In genomic region chr3:138329127-138329983, GRCh38 we compare ENCODE assay signal across 8 cellular contexts. TPM values are rescaled to one million over a fixed set of nuclear protein-coding genes. Genes with fewer than 3 reads are reported as not detected.
DNase-seq lines count a peak whose midpoint lies in the region; ATAC-seq and TF ChIP-seq lines count a peak whose summit lies in the region.

A gene with protein sequence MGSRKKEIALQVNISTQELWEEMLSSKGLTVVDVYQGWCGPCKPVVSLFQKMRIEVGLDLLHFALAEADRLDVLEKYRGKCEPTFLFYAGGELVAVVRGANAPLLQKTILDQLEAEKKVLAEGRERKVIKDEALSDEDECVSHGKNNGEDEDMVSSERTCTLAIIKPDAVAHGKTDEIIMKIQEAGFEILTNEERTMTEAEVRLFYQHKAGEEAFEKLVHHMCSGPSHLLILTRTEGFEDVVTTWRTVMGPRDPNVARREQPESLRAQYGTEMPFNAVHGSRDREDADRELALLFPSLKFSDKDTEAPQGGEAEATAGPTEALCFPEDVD (minus strand): TSS chr3:138329851. CDS start chr3:138329335, 516 bp downstream.

- H3K9me2 ChIP-seq in OCI-LY7 (ENCODE audit: insufficient read depth, low read length): no peaks in the 10 kb centered on the region

- H4K91ac ChIP-seq in IMR-90 (ENCODE audit: insufficient read depth, low read depth, low read length): no peak within 1 kb of the TSS

- no peak within 1 kb of the TSS for H2BK120ac ChIP-seq in IMR-90 (ENCODE audit: low read depth, low read length)

- H3K4me1 ChIP-seq in IMR-90 (ENCODE audit: control insufficient read depth, insufficient read depth, low read length): no peaks in the 10 kb centered on the region
- H3K4me1 ChIP-seq in OCI-LY7 (ENCODE audit: insufficient read depth, low read length, poor library complexity, severe bottlenecking): peaks cover 18% of the 10 kb centered on the region
- H3K4me1 ChIP-seq in mucosa of descending colon (ENCODE audit: low read depth): no peaks in the 10 kb centered on the region

- no TSS peak for BruUV-seq in IMR-90 (replicated peaks; lab: Mats Ljungman, UMichigan)
- no TSS peak for BruUV-seq in OCI-LY7 (replicated peaks; lab: Mats Ljungman, UMichigan)

- peak; percentile 36 for TF ChIP-seq RAD21 in IMR-90 (IDR thresholded peaks at IDR 0.05; ENCODE audit: low read length)

- CTCF ChIA-PET in IMR-90 (lab: Yijun Ruan, JAX): interaction anchor here (1.0 to 1.9 kb wide), 2 partner anchors 18 to 58 kb away, joined by 3 to 5 read pairs; partner anchors contain the start of gene MRAS
- CTCF ChIA-PET in OCI-LY7 (lab: Charles Lee; ENCODE audit: unreplicated experiment): no interaction called here

- ATAC-seq in GM21515 (IDR thresholded peaks at IDR 0.05; ENCODE audit: unreplicated experiment) (peak; percentile 72), IMR-90 (ENCODE audit: low read depth) (peak; percentile 97), mucosa of descending colon (peak; percentile 95)

- H2AK9ac ChIP-seq in IMR-90 (replicated peaks; ENCODE audit: low read depth, low read length, poor library complexity): no peak within 1 kb of the TSS

- H3K4ac ChIP-seq in IMR-90 (ENCODE audit: low read depth, low read length): no peak within 1 kb of the TSS

- no peak within 1 kb of the TSS for H2BK20ac ChIP-seq in IMR-90 (ENCODE audit: low read depth, low read length)

- peak within 1 kb of the TSS; percentile 11; the same call in 1 of the 2 replicates for H3K23ac ChIP-seq in IMR-90 (ENCODE audit: low read depth, low read length)

- H2AFZ ChIP-seq in IMR-90 (replicated peaks; ENCODE audit: low read length, poor library complexity) (peak within 1 kb of the TSS; percentile 92), OCI-LY7 (ENCODE audit: low read length) (peak within 1 kb of the TSS; percentile 98)

- no peak within 1 kb of the TSS for H3K18ac ChIP-seq in IMR-90 (ENCODE audit: low read depth, low read length)

- H4K5ac ChIP-seq in IMR-90 (ENCODE audit: low read depth, low read length): no peak within 1 kb of the TSS

- no peaks in the 10 kb centered on the region for H4K20me1 ChIP-seq in IMR-90 (ENCODE audit: insufficient read depth, low read length)
- H4K20me1 ChIP-seq in OCI-LY7 (ENCODE audit: insufficient read depth, low read length): no peaks in the 10 kb centered on the region

- TF ChIP-seq POLR2A in IMR-90 (IDR thresholded peaks at IDR 0.05; ENCODE audit: low read depth, low read length) (no peak), erythroblast (IDR thresholded peaks at IDR 0.05; ENCODE audit: low read length) (no peak)

- H2BK5ac ChIP-seq in IMR-90 (ENCODE audit: low read depth, low read length, poor library complexity, severe bottlenecking): no peak within 1 kb of the TSS

- dilution Hi-C loops in IMR-90 (cut with HindIII; ENCODE audit: low sequenced_read_pairs, unreplicated experiment): no loop called here

- in situ Hi-C loops in IMR-90 (cut with MboI; ENCODE audit: low sequenced_read_pairs): no loop called here

- TF ChIP-seq CTCF in IMR-90 (conservative IDR thresholded peaks at IDR 0.05; ENCODE audit: low read depth, low read length) (peak; percentile 50), OCI-LY7 (conservative IDR thresholded peaks at IDR 0.05; ENCODE audit: low read length) (peak; percentile 87), mucosa of descending colon (IDR thresholded peaks at IDR 0.05) (peak; percentile 53)

- H3K27ac ChIP-seq in IMR-90 (ENCODE audit: insufficient read depth, low read length) (no peak within 1 kb of the TSS), OCI-LY7 (ENCODE audit: low read depth, low read length, poor library complexity, severe bottlenecking) (no peak within 1 kb of the TSS)

- POLR2A ChIA-PET in IMR-90 (lab: Charles Lee; ENCODE audit: unreplicated experiment) (no interaction called here), OCI-LY7 (lab: Charles Lee) (interaction anchor here (0.6 to 1.4 kb wide), 2 partner anchors 9 to 137 kb away, joined by 4 read pairs; no protein-coding TSS in a partner anchor)

- no peaks in the 10 kb centered on the region for H3K9me3 ChIP-seq in IMR-90 (ENCODE audit: control insufficient read depth, insufficient read depth, low read length)
- no peaks in the 10 kb centered on the region for H3K9me3 ChIP-seq in OCI-LY7 (ENCODE audit: low read length)
- H3K9me3 ChIP-seq in mucosa of descending colon: no peaks in the 10 kb centered on the region

- H3K27me3 ChIP-seq in IMR-90 (ENCODE audit: control insufficient read depth, insufficient read depth, low read length): peaks cover under 1% of the 10 kb centered on the region

- no peak within 1 kb of the TSS for H3K56ac ChIP-seq in IMR-90 (ENCODE audit: extremely low read depth, insufficient read depth, low read length)

- H3K9me1 ChIP-seq in IMR-90 (ENCODE audit: insufficient read depth, low read length): no peaks in the 10 kb centered on the region

- intact Hi-C loops in IMR-90 (cut with micrococcal nuclease): loop anchor here (5.0 kb wide), 1 partner anchor 142 kb away; the partner anchor contains the start of gene ARMC8
- intact Hi-C loops in OCI-LY7 (cut with micrococcal nuclease; ENCODE audit: unreplicated experiment): loop anchor here (1.0 to 2.0 kb wide), 2 partner anchors 67 to 149 kb away; no protein-coding TSS in a partner anchor
- intact Hi-C loops in mucosa of descending colon (cut with DNase I, micrococcal nuclease): no loop called here

- H3K14ac ChIP-seq in IMR-90 (replicated peaks; ENCODE audit: low read depth, low read length): no peak within 1 kb of the TSS

- H3K79me1 ChIP-seq in IMR-90 (ENCODE audit: low read depth in 1 of 2, low read length in 2 of 2): no peaks in the 10 kb centered on the region

- no peak within 1 kb of the TSS for H2AK5ac ChIP-seq in IMR-90 (ENCODE audit: low read depth, low read length)

- peak within 1 kb of the TSS; percentile 85 for H3K4me2 ChIP-seq in IMR-90 (ENCODE audit: low read depth, low read length)
- peak within 1 kb of the TSS; percentile 81 for H3K4me2 ChIP-seq in OCI-LY7 (ENCODE audit: low read length)

- no peak within 1 kb of the TSS for H2BK15ac ChIP-seq in IMR-90 (ENCODE audit: low read depth, low read length)

- H3K79me2 ChIP-seq in OCI-LY7 (ENCODE audit: insufficient read depth, low read depth, low read length): no peaks in the 10 kb centered on the region

- H3K36me3 ChIP-seq in IMR-90 (ENCODE audit: control insufficient read depth, insufficient read depth, low read length): no peaks in the 10 kb centered on the region
- H3K36me3 ChIP-seq in OCI-LY7 (ENCODE audit: insufficient read depth, low read length): no peaks in the 10 kb centered on the region
- H3K36me3 ChIP-seq in mucosa of descending colon (ENCODE audit: low read depth): no peaks in the 10 kb centered on the region

- no peak within 1 kb of the TSS for H3K9ac ChIP-seq in IMR-90 (ENCODE audit: low read depth, low read length)

- no peak within 1 kb of the TSS for H4K8ac ChIP-seq in IMR-90 (ENCODE audit: low read depth in 2 of 2, low read length in 2 of 2)

- 4% methylated on average over 24 of the region's 62 CpGs; no CpG with 5 or more reads in 1 of the 2 experiments for WGBS in IMR-90 (ENCODE audit: extremely low coverage in 2 of 2, insufficient read length in 1 of 2), 2 experiments

- peak within 1 kb of the TSS; percentile 62 for H3K4me3 ChIP-seq in IMR-90 (ENCODE audit: insufficient read depth, low read depth, low read length)
- peak within 1 kb of the TSS; percentile 69 for H3K4me3 ChIP-seq in OCI-LY7 (ENCODE audit: low read depth, low read length, poor library complexity, severe bottlenecking)
- H3K4me3 ChIP-seq in mucosa of descending colon: peak within 1 kb of the TSS; percentile 9

- peak; percentile 87 for DNase-seq in COLO668 (lab: John Stamatoyannopoulos, UW; ENCODE audit: unreplicated experiment)
- DNase-seq in IMR-90: peak; percentile 73
- peak; percentile 88 for DNase-seq in OCI-LY7 (ENCODE audit: low spot score)
- peak; percentile 86 for DNase-seq in activated T-cell treated with anti-CD3 and anti-CD28 coated beads for 48 hours (ENCODE audit: low read depth)
- DNase-seq in erythroblast (lab: John Stamatoyannopoulos, UW): peak; percentile 90 to 91
- DNase-seq in mucosa of descending colon: peak; percentile 84 to 92 (median 86)
- peak; percentile 80 to 81 for DNase-seq in stimulated activated CD8-positive, alpha-beta memory T cell treated with anti-CD3 and anti-CD28 coated beads, Interleukin-4, amount 100 ng/mL, for 1 hour (ENCODE audit: low read depth in 2 of 2, low spot score in 1 of 2)

TF ChIP-seq in IMR-90, 13 proteins besides CTCF, POLR2A, EP300 and RAD21:
- TF ChIP-seq CEBPB (IDR thresholded peaks at IDR 0.05; ENCODE audit: low read depth, low read length) (no peak), MAZ (IDR thresholded peaks at IDR 0.05; ENCODE audit: borderline replicate concordance, low read depth, low read length) (peak; percentile 36; the same call in 1 of the 2 replicates)

RNA-seq across cellular contexts. Expression of the gene that starts here (rescaled TPM):
- not detected in 2 replicates for total RNA-seq in IMR-90 (2012; rRNA removed)
- not detected in 2 replicates for polyA plus RNA-seq in IMR-90 (2012; rRNA removed)
- not detected in 2 replicates for polyA plus RNA-seq in IMR-90 (2012; cell fraction: cytosol; rRNA removed)
- 0.03 TPM in 1 of 2 replicates, not detected in the other for polyA plus RNA-seq in IMR-90 (2012; cell fraction: nucleus; rRNA removed; ENCODE audit: low replicate concordance)
- 0.54 TPM in 1 of 2 replicates, not detected in the other for total RNA-seq in OCI-LY7 (2014; rRNA removed; shearing (Covaris generic))
- not detected in 2 replicates for total RNA-seq in OCI-LY7 (2022)
- under 1 TPM in 1 of 3 donors, not detected in 2; 0.41 TPM for total RNA-seq in mucosa of descending colon

Comparison
In these comparisons a context has a peak if more than half of its experiments do, and no peak if none do; other contexts are left out.
1. Peak in DNase-seq, ATAC-seq, H3K4me3 ChIP-seq and H3K4me2 ChIP-seq in IMR-90; RNA of the gene not detected or under 1 TPM.
2. Peak in DNase-seq, H3K4me3 ChIP-seq and H3K4me2 ChIP-seq in OCI-LY7; RNA of the gene not detected or under 1 TPM.
3. Peak in DNase-seq, ATAC-seq and H3K4me3 ChIP-seq in mucosa of descending colon; RNA of the gene not detected or under 1 TPM.
4. H3K4me3 ChIP-seq: peak in every context shown above with its lines; median percentile 69 in OCI-LY7; 62 in IMR-90; 9 in mucosa of descending colon.
5. intact Hi-C loops: an anchor here in IMR-90 (5.0 kb wide) and OCI-LY7 (1.0 to 2.0 kb wide); none called in mucosa of descending colon.